ENCODE assay signal across 16 cellular contexts in genomic region chr13:33265133-33265532, GRCh38.
"Had no signal": no experiment of that assay in that cellular context is flagged by ENCODE, and none has a peak within 500 bp of the region (broad histone marks: within the 10 kb centered on the region; RNA-seq: fewer than 3 reads in every experiment).

No MANE protein-coding gene starts in this region.

- H3K4me3 Mint-ChIP-seq: activated T-cell treated with anti-CD3 and anti-CD28 coated beads, Interleukin-2, amount 50 U/mL, for 24 hours; dendritic cell treated with granulocyte-macrophage colony-stimulating factor and Interleukin-4, amounts not matched to agents 40 ng/mL and 50 ng/mL, for 4 days; endodermal cell; T-helper 2 cell treated with Interferon-gamma antibody and Interleukin-4, amounts not matched to agents 5 μg/mL and 100 μg/mL, for 36 hours had no signal

- H3K27ac ChIP-seq: brain microvascular endothelial cell, testis had no signal

- H3K27ac Mint-ChIP-seq: activated naive CD4-positive, alpha-beta T cell treated with anti-CD3 and anti-CD28 coated beads, Interleukin-2, amount 50 U/mL, for 72 hours; activated T-cell treated with anti-CD3 and anti-CD28 coated beads, Interleukin-2, amount 50 U/mL, for 24 hours; dendritic cell treated with granulocyte-macrophage colony-stimulating factor and Interleukin-4, amounts not matched to agents 40 ng/mL and 50 ng/mL, for 4 days; T-helper 2 cell treated with Interferon-gamma antibody and Interleukin-4, amounts not matched to agents 5 μg/mL and 100 μg/mL, for 36 hours had no signal

- H3K27me3 ChIP-seq: brain microvascular endothelial cell, heart left ventricle, testis had no signal

- H3K4me3 ChIP-seq: heart left ventricle, testis had no signal

- H3K9me3 Mint-ChIP-seq: activated naive CD4-positive, alpha-beta T cell treated with anti-CD3 and anti-CD28 coated beads, Interleukin-2, amount 50 U/mL, for 72 hours; activated T-cell treated with anti-CD3 and anti-CD28 coated beads, Interleukin-2, amount 50 U/mL, for 24 hours; dendritic cell treated with granulocyte-macrophage colony-stimulating factor and Interleukin-4, amounts not matched to agents 40 ng/mL and 50 ng/mL, for 4 days; endodermal cell; T-helper 2 cell treated with Interferon-gamma antibody and Interleukin-4, amounts not matched to agents 5 μg/mL and 100 μg/mL, for 36 hours had no signal

- DNase-seq: activated CD4-positive, alpha-beta T cell treated with anti-CD3 and anti-CD28 coated beads, Interleukin-2, amount 50 U/mL, for 4 hours; activated effector memory CD4-positive, alpha-beta T cell treated with anti-CD3 and anti-CD28 coated beads, Interleukin-2, amount 50 U/mL, for 16 hours; activated T-cell treated with anti-CD3 and anti-CD28 coated beads, Interleukin-2, amount 50 U/mL, for 24 hours; amniotic stem cell; brain microvascular endothelial cell; endodermal cell; heart left ventricle; left ventricle myocardium superior; stimulated activated CD4-positive, alpha-beta T cell treated with anti-CD3 and anti-CD28 coated beads, Interleukin-2, amount 100 ng/mL, for 24 hours; stimulated activated naive CD4-positive, alpha-beta T cell; SW 1271; testis had no signal

- H3K27me3 Mint-ChIP-seq: dendritic cell treated with granulocyte-macrophage colony-stimulating factor and Interleukin-4, amounts not matched to agents 40 ng/mL and 50 ng/mL, for 4 days had no signal

- H3K9me3 ChIP-seq: heart left ventricle, testis had no signal

- H3K36me3 Mint-ChIP-seq: activated naive CD4-positive, alpha-beta T cell treated with anti-CD3 and anti-CD28 coated beads, Interleukin-2, amount 50 U/mL, for 72 hours had no signal

- ATAC-seq: activated CD4-positive, CD25-positive, alpha-beta regulatory T cell treated with anti-CD3 and anti-CD28 coated beads, Interleukin-2, amount 50 U/mL, for 24 hours; activated naive CD4-positive, alpha-beta T cell treated with anti-CD3 and anti-CD28 coated beads, Interleukin-2, amount 50 U/mL, for 72 hours; heart left ventricle; left ventricle myocardium superior had no signal
